24 cellular contexts compared by ENCODE assay signal in the genomic region with DNA sequence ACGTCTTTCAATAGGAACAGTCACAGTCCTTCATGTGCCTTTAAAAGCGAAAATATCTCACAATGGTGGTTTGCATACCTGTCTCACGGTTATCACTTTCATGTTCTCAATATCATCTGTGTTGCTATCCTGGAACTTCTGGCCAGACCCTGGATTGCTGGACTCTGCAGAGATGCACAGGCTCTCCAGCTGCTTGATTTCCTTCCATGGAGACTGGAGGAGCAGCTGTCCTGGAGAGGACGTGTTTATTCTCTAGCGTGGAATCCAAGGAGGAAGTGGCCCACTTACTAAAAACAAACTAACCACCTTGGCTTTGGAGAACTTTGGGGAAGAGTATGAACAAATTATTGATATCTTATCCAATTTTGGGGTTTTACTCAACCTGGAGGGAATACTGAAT. TPM values are rescaled to one million over a fixed set of nuclear protein-coding genes. Genes with fewer than 3 reads are reported as not detected.
DNase-seq lines count a peak whose midpoint lies in the region; ATAC-seq and TF ChIP-seq lines count a peak whose summit lies in the region.
"Had no signal": no experiment of that assay in that cellular context is flagged by ENCODE, and none has a peak within 500 bp of the region (broad histone marks: within the 10 kb centered on the region; RNA-seq: fewer than 3 reads in every experiment).

No MANE protein-coding gene starts in this region.

- H3K4me3 ChIP-seq in ascending aorta (no peak overlapping the region), fibroblast of lung (replicated peaks in 1 of 4; ENCODE audit: control extremely low read depth in 1 of 4, insufficient read depth in 1 of 4, low read depth in 3 of 4, low read length in 4 of 4) (no peak overlapping the region), gastrocnemius medialis (no peak overlapping the region)
- H3K4me3 ChIP-seq: body of pancreas, right lobe of liver had no signal

- H3K4me1 ChIP-seq in ascending aorta (peaks cover 6 to 13% of the 10 kb centered on the region in 2 donors), fibroblast of lung (ENCODE audit: control insufficient read depth, extremely low read depth, insufficient read depth, low read length) (peaks cover 5% of the 10 kb centered on the region), gastrocnemius medialis (peaks cover 16 to 20% of the 10 kb centered on the region in 2 donors)
- H3K4me1 ChIP-seq: body of pancreas, right lobe of liver had no signal

- peak overlapping the region; percentile 35 for H3K4me2 ChIP-seq in fibroblast of lung (ENCODE audit: extremely low read depth, insufficient read depth, low read length)

- H4K20me1 ChIP-seq in fibroblast of lung (ENCODE audit: control insufficient read depth, extremely low read depth, insufficient read depth, low read length): no peaks in the 10 kb centered on the region

- in situ Hi-C loops in gastrocnemius medialis (cut with MboI; ENCODE audit: low sequenced_read_pairs in 4 of 4): no loop called here

- TF ChIP-seq POLR2A in gastrocnemius medialis (IDR thresholded peaks at IDR 0.05): no peak

- H2AFZ ChIP-seq in fibroblast of lung (ENCODE audit: low read length): no peak overlapping the region

- DNase-seq in LHCN-M2 (ENCODE audit: low read depth) (peak; percentile 63), ascending aorta (ENCODE audit: low spot score in 2 of 2) (no peak), fibroblast of lung (ENCODE audit: low read depth in 2 of 2) (no peak), gastrocnemius medialis (no peak), NCI-H748 (lab: John Stamatoyannopoulos, UW; ENCODE audit: unreplicated experiment) (no peak), Kasumi-1 (lab: John Stamatoyannopoulos, UW) (no peak)
- DNase-seq in activated naive CD4-positive, alpha-beta T cell (lab: John Stamatoyannopoulos, UW): no peak
- DNase-seq: activated CD4-positive, CD25-positive, alpha-beta regulatory T cell; activated CD8-positive, alpha-beta memory T cell treated with anti-CD3 and anti-CD28 coated beads, Interleukin-2, amount 10 ng/mL, durations not matched to agents 7 days and 5 days; activated gamma-delta T cell treated with Interleukin-2 at 50 U/mL for 16 hours; activated T-cell treated with anti-CD3 and anti-CD28 coated beads, Interleukin-2, amount 50 U/mL, for 48 hours; body of pancreas; NCI-H1417 treated with DMSO at 0.1 percent for 48 hours; NCI-H2081 treated with DMSO at 0.1 percent for 48 hours; right lobe of liver; RPMI8226; stimulated activated CD4-positive, alpha-beta T cell treated with anti-CD3 and anti-CD28 coated beads, Interleukin-15, amount 100 ng/mL, for 24 hours had no signal

- intact Hi-C loops in ascending aorta (cut with DNase I): loop anchor here (1.0 to 5.0 kb wide), 5 partner anchors 21 to 210 kb away; a partner anchor contains a TSS
- intact Hi-C loops in gastrocnemius medialis (cut with DNase I; ENCODE audit: low total_unique reads): no loop called here

- no peaks in the 10 kb centered on the region for H3K79me2 ChIP-seq in fibroblast of lung (ENCODE audit: control insufficient read depth, insufficient read depth, low read length)

- H3K9me3 ChIP-seq in ascending aorta: no peaks in the 10 kb centered on the region
- no peaks in the 10 kb centered on the region for H3K9me3 ChIP-seq in fibroblast of lung (ENCODE audit: control insufficient read depth, insufficient read depth, low read depth, low read length)
- H3K9me3 ChIP-seq in gastrocnemius medialis: no peaks in the 10 kb centered on the region
- H3K9me3 ChIP-seq: body of pancreas, right lobe of liver had no signal

- H3K9ac ChIP-seq in fibroblast of lung (ENCODE audit: insufficient read depth, low read length): no peak overlapping the region

- H3K27me3 ChIP-seq in ascending aorta (no peaks in the 10 kb centered on the region), fibroblast of lung (ENCODE audit: control insufficient read depth, insufficient read depth, low read length) (peaks cover 2% of the 10 kb centered on the region), gastrocnemius medialis (no peaks in the 10 kb centered on the region)
- H3K27me3 ChIP-seq: body of pancreas, right lobe of liver had no signal

- TF ChIP-seq CTCF in ascending aorta (IDR thresholded peaks at IDR 0.05) (no peak), fibroblast of lung (conservative IDR thresholded peaks at IDR 0.05 in 1 of 2, IDR thresholded peaks at IDR 0.05 in 1 of 2; ENCODE audit: low read depth in 1 of 2, low read length in 2 of 2) (no peak), gastrocnemius medialis (IDR thresholded peaks at IDR 0.05 in 4 of 5, conservative IDR thresholded peaks at IDR 0.05 in 1 of 5) (no peak)

- ATAC-seq in gastrocnemius medialis (no peak), GM18498 (IDR thresholded peaks at IDR 0.05; ENCODE audit: unreplicated experiment) (no peak)
- ATAC-seq: activated CD8-positive, alpha-beta memory T cell treated with anti-CD3 and anti-CD28 coated beads, Interleukin-2, amount 10 ng/mL, durations not matched to agents 7 days and 5 days; body of pancreas; left colon; right lobe of liver; stimulated activated memory B cell treated with anti-CD40 and anti-IgM and Interleukin-4, amounts not matched to agents 10 μg/mL and 1 μg/mL and 100 μg/mL, for 72 hours had no signal

- H3K27ac ChIP-seq in ascending aorta: peak overlapping the region; percentile 67 to 73
- H3K27ac ChIP-seq in fibroblast of lung (ENCODE audit: insufficient read depth, low read length): no peak overlapping the region
- peak overlapping the region in 3 of 4 donors; percentile 63 to 81 (median 67) for H3K27ac ChIP-seq in gastrocnemius medialis
- H3K27ac ChIP-seq: body of pancreas, right lobe of liver had no signal

- no peaks in the 10 kb centered on the region for H3K36me3 ChIP-seq in ascending aorta
- H3K36me3 ChIP-seq in fibroblast of lung (ENCODE audit: control insufficient read depth, insufficient read depth, low read length): no peaks in the 10 kb centered on the region
- H3K36me3 ChIP-seq in gastrocnemius medialis: no peaks in the 10 kb centered on the region
- H3K36me3 ChIP-seq: right lobe of liver had no signal

RNA-seq across cellular contexts. Expression of a gene that starts 16.5 kb away (rescaled TPM):
- total RNA-seq in LHCN-M2 (2014; rRNA removed): not detected in 2 replicates
- polyA plus RNA-seq in LHCN-M2 (2012): not detected
- total RNA-seq in ascending aorta: not detected
- total RNA-seq in fibroblast of lung: not detected in 2 replicates
- polyA plus RNA-seq in fibroblast of lung: not detected in 2 replicates
- not detected in 2 replicates for polyA plus RNA-seq in fibroblast of lung (2012)
- polyA minus RNA-seq in fibroblast of lung (ENCODE audit: low replicate concordance): not detected in 2 replicates
- under 1 TPM in 2 of 4 donors, not detected in 2; 0.46 to 0.55 TPM for total RNA-seq in gastrocnemius medialis
- total RNA-seq: activated CD8-positive, alpha-beta memory T cell treated with anti-CD3 and anti-CD28 coated beads, Interleukin-2, amount 10 ng/mL, durations not matched to agents 7 days and 5 days; body of pancreas; endothelial cell of umbilical vein; subcutaneous adipose tissue had no signal
- polyA plus RNA-seq: AG04450, BJ had no signal
